In the genomic region with DNA sequence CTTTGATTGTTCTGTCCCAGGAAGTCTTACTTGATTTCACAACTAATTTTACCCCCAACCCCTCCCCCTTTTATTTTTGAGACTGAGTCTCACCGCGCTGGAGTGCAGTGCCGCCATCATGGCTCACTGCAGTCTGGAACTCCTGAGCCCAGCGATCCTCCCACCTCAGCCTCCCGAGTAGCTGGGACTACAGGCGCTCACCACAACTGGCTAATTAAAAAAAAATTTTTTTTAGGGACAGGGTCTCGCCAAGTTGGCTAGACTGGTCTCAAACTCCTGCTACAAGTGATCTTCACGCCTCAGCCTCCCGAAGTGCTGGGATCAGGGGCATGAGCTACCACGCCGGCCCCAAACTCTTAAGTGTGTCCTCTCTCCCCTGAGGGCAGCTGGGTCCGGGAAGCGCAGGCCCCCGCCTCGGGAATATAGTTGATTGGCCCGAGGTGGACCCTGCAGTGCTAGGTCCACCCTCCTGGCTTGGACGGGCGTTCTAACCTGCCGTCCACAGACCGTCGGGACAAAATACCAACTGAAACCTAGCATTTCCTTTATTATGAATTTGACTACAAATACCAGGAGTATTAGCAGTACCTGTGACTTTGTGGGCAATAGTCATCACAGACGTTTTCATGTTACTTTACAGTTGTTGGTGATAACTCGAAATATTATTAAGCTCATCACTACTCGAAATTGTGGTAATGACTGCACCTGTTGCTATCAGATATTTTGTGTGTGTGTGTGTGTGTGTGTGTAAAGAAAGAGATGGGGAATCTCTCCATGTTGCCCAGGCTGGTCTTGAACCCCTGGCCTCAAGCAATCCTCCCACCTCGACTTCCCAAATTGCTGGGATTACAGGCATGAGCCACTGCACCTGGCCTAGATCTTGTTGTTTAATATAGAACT, we compare ENCODE assay signal across 8 cellular contexts. TPM values are rescaled to one million over a fixed set of nuclear protein-coding genes. Genes with fewer than 3 reads are reported as not detected.
DNase-seq lines count a peak whose midpoint lies in the region; ATAC-seq and TF ChIP-seq lines count a peak whose summit lies in the region.

No MANE protein-coding gene starts in this region.

- H3K79me2 ChIP-seq in Karpas-422 (ENCODE audit: low read length) (peaks cover 43% of the 10 kb centered on the region), neural cell (replicated peaks; ENCODE audit: insufficient read depth, low read length) (peaks cover 29% of the 10 kb centered on the region)

- TF ChIP-seq RAD21 in neural cell (conservative IDR thresholded peaks at IDR 0.05) = no peak

- no peaks in the 10 kb centered on the region for H3K27me3 Mint-ChIP-seq in effector memory CD8-positive, alpha-beta T cell

- H3K9me2 ChIP-seq in Karpas-422 (replicated peaks; ENCODE audit: insufficient read depth, low read length) (no peaks in the 10 kb centered on the region), neural cell (ENCODE audit: insufficient read depth, low read length) (no peaks in the 10 kb centered on the region)

- H3K4me1 ChIP-seq in Karpas-422 (ENCODE audit: low read length) = peaks cover 52% of the 10 kb centered on the region

- TF ChIP-seq CTCF in BJ (IDR thresholded peaks at IDR 0.05; ENCODE audit: insufficient read depth, low read depth, low read length) (no peak), neural cell (IDR thresholded peaks at IDR 0.05; ENCODE audit: poor library complexity, severe bottlenecking) (no peak)

- H3K36me3 Mint-ChIP-seq in effector memory CD8-positive, alpha-beta T cell (ENCODE audit: insufficient read depth) = peaks cover 23% of the 10 kb centered on the region

- TF ChIP-seq EP300 in neural cell (conservative IDR thresholded peaks at IDR 0.05; ENCODE audit: poor library complexity, severe bottlenecking) = no peak

- no peaks in the 10 kb centered on the region; the same call in 1 of the 2 replicates for H3K27me3 ChIP-seq in BJ (ENCODE audit: control insufficient read depth, insufficient read depth, low read length)
- no peaks in the 10 kb centered on the region for H3K27me3 ChIP-seq in Karpas-422 (ENCODE audit: low read length)
- H3K27me3 ChIP-seq in neural cell (ENCODE audit: insufficient read depth, low read depth, low read length) = no peaks in the 10 kb centered on the region

- peak overlapping the region; percentile 69 for H3K27ac ChIP-seq in Karpas-422 (ENCODE audit: low read length)
- no peak overlapping the region for H3K27ac ChIP-seq in neural cell (ENCODE audit: low read length)

- peaks cover 35% of the 10 kb centered on the region for H4K20me1 ChIP-seq in Karpas-422 (ENCODE audit: insufficient read depth, low read depth, low read length)
- H4K20me1 ChIP-seq in neural cell (ENCODE audit: insufficient read depth) = no peaks in the 10 kb centered on the region

- peak overlapping the region; percentile 70 for H3K4me3 ChIP-seq in BJ (ENCODE audit: low read depth, low read length)
- H3K4me3 ChIP-seq in Karpas-422 (ENCODE audit: low read length) = peak overlapping the region; percentile 83; the same call in 1 of the 2 replicates
- H3K4me3 ChIP-seq in neural cell (ENCODE audit: low read length) = peak overlapping the region; percentile 88

- no peaks in the 10 kb centered on the region for H3K9me3 ChIP-seq in Karpas-422 (ENCODE audit: low read length)
- no peaks in the 10 kb centered on the region for H3K9me3 ChIP-seq in neural cell (ENCODE audit: low read length)

- DNase-seq in BJ (ENCODE audit: low read depth) = no peak
- no peak for DNase-seq in Karpas-422
- DNase-seq in effector memory CD8-positive, alpha-beta T cell = no peak
- no peak for DNase-seq in NK-92 treated with Interleukin-12 subunit alpha and Interleukin-12 subunit beta, amount 100 ng/mL, for 24 hours (lab: John Stamatoyannopoulos, UW)
- no peak for DNase-seq in NCI-H446 treated with DMSO at 0.1 percent for 48 hours (lab: John Stamatoyannopoulos, UW)
- no peak for DNase-seq in putamen (ENCODE audit: low spot score)
- DNase-seq in amniotic stem cell (lab: John Stamatoyannopoulos, UW) = no peak

- peak overlapping the region; percentile 89 for H3K4me2 ChIP-seq in Karpas-422 (ENCODE audit: low read depth, low read length, poor library complexity, severe bottlenecking)
- no peak overlapping the region for H3K4me2 ChIP-seq in neural cell (ENCODE audit: low read length)

- H3K9ac ChIP-seq in Karpas-422 (ENCODE audit: low read length) (peak overlapping the region; percentile 58), neural cell (ENCODE audit: low read length) (no peak overlapping the region)

- POLR2A ChIA-PET in BJ (lab: Charles Lee) = interaction anchor here (0.7 kb wide), 1 partner anchor 1674 kb away, joined by 3 read pairs; no protein-coding TSS in a partner anchor

- H3K9me3 Mint-ChIP-seq in effector memory CD8-positive, alpha-beta T cell = no peaks in the 10 kb centered on the region

- H3K4me3 Mint-ChIP-seq in effector memory CD8-positive, alpha-beta T cell = peak overlapping the region; percentile 90 to 95

- no peak for ATAC-seq in effector memory CD8-positive, alpha-beta T cell (replicated peaks)

- H3K36me3 ChIP-seq in BJ (ENCODE audit: control insufficient read depth, insufficient read depth, low read length) = no peaks in the 10 kb centered on the region
- peaks cover 21% of the 10 kb centered on the region for H3K36me3 ChIP-seq in Karpas-422 (ENCODE audit: insufficient read depth, low read length)
- H3K36me3 ChIP-seq in neural cell (ENCODE audit: insufficient read depth, low read length) = no peaks in the 10 kb centered on the region

- CTCF ChIA-PET in BJ (lab: Yijun Ruan, JAX) = interaction anchor here (0.5 to 3.1 kb wide), 13 partner anchors 10 to 1374 kb away, joined by 3 to 18 read pairs (median 3); no protein-coding TSS in a partner anchor

- H2AFZ ChIP-seq in Karpas-422 (ENCODE audit: low read length) (0 out of 2 replicates have a peak overlapping the region, but pooled peaks have one; percentile 30), neural cell (ENCODE audit: low read depth, low read length) (no peak overlapping the region)

- peak overlapping the region; percentile 92 to 93 for H3K27ac Mint-ChIP-seq in effector memory CD8-positive, alpha-beta T cell

- peaks cover 39 to 47% of the 10 kb centered on the region in 2 donors for H3K4me1 Mint-ChIP-seq in effector memory CD8-positive, alpha-beta T cell (ENCODE audit: low read depth in 2 of 2)

- peaks cover 7% of the 10 kb centered on the region for H3F3A ChIP-seq in neural cell (ENCODE audit: insufficient read depth, low read length, poor library complexity, severe bottlenecking)

TF ChIP-seq in neural cell, 6 proteins besides CTCF, POLR2A, EP300 and RAD21:
- no peak for TF ChIP-seq POLR2AphosphoS5 (IDR thresholded peaks at IDR 0.05)
- TF ChIP-seq EZH2 (IDR thresholded peaks at IDR 0.05; ENCODE audit: borderline replicate concordance, insufficient read depth, low read length, poor library complexity, severe bottlenecking) = no peak
- no peak for TF ChIP-seq TAF1 (IDR thresholded peaks at IDR 0.05; ENCODE audit: low read depth)
- TF ChIP-seq, protein P1, sequence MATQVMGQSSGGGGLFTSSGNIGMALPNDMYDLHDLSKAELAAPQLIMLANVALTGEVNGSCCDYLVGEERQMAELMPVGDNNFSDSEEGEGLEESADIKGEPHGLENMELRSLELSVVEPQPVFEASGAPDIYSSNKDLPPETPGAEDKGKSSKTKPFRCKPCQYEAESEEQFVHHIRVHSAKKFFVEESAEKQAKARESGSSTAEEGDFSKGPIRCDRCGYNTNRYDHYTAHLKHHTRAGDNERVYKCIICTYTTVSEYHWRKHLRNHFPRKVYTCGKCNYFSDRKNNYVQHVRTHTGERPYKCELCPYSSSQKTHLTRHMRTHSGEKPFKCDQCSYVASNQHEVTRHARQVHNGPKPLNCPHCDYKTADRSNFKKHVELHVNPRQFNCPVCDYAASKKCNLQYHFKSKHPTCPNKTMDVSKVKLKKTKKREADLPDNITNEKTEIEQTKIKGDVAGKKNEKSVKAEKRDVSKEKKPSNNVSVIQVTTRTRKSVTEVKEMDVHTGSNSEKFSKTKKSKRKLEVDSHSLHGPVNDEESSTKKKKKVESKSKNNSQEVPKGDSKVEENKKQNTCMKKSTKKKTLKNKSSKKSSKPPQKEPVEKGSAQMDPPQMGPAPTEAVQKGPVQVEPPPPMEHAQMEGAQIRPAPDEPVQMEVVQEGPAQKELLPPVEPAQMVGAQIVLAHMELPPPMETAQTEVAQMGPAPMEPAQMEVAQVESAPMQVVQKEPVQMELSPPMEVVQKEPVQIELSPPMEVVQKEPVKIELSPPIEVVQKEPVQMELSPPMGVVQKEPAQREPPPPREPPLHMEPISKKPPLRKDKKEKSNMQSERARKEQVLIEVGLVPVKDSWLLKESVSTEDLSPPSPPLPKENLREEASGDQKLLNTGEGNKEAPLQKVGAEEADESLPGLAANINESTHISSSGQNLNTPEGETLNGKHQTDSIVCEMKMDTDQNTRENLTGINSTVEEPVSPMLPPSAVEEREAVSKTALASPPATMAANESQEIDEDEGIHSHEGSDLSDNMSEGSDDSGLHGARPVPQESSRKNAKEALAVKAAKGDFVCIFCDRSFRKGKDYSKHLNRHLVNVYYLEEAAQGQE (IDR thresholded peaks at IDR 0.05; ENCODE audit: borderline replicate concordance) = no peak
- no peak for TF ChIP-seq SMC3 (conservative IDR thresholded peaks at IDR 0.05; ENCODE audit: poor library complexity)
- no peak for TF ChIP-seq MXI1 (conservative IDR thresholded peaks at IDR 0.05; ENCODE audit: poor library complexity, severe bottlenecking)

RNA-seq across cellular contexts. Expression of gene PARP1, which starts 0.6 kb away (rescaled TPM):
- 58.3 and 58.7 TPM in 2 replicates for polyA plus RNA-seq in BJ (2011; rRNA removed)
- 40.0 and 58.1 TPM in 2 replicates for polyA minus RNA-seq in BJ (2011; rRNA and poly(A)+ RNA removed)
- 298 and 586 TPM in 2 replicates for total RNA-seq in Karpas-422 (2014; rRNA removed; shearing (Covaris generic); ENCODE audit: low replicate concordance)
- polyA plus RNA-seq in neural cell = 112 and 127 TPM in 2 replicates
- 160 TPM in 2 replicates for polyA minus RNA-seq in neural cell
